ENCODE assay signal across 1 cellular context in genomic region chr10:79127151-79127961, GRCh38.
A peak's percentile ranks its signal among the peaks of the same experiment; 100 is the strongest.
TF ChIP-seq lines count a peak whose summit lies in the region.

No MANE protein-coding gene starts in this region.

TF ChIP-seq in HepG2, 621 proteins besides CTCF, POLR2A, EP300 and RAD21 (continued from another document and continues in another):
- TF ChIP-seq PRDM15 (CRISPR knock-in tag; IDR thresholded peaks at IDR 0.05) (no peak), XRCC5 (optimal IDR thresholded peaks at IDR 0.05; ENCODE audit: low read length) (peak; percentile 82), IKZF5 (CRISPR knock-in tag; IDR thresholded peaks at IDR 0.05) (no peak), TOE1 (CRISPR knock-in tag; IDR thresholded peaks at IDR 0.05) (no peak), ZNF280D (CRISPR knock-in tag; IDR thresholded peaks at IDR 0.05) (no peak), ZNF530 (CRISPR knock-in tag; IDR thresholded peaks at IDR 0.05; ENCODE audit: low read depth) (no peak), SIX1 (CRISPR knock-in tag; IDR thresholded peaks at IDR 0.05; ENCODE audit: borderline replicate concordance) (no peak), AFF4 (CRISPR knock-in tag; IDR thresholded peaks at IDR 0.05) (no peak), CEBPZ (IDR thresholded peaks at IDR 0.05; ENCODE audit: low read length) (no peak), HMGXB3 (CRISPR knock-in tag; IDR thresholded peaks at IDR 0.05; ENCODE audit: borderline replicate concordance) (no peak), TAF1 (CRISPR knock-in tag; IDR thresholded peaks at IDR 0.05) (no peak), GATAD1 (CRISPR knock-in tag; IDR thresholded peaks at IDR 0.05) (no peak), KDM5A (IDR thresholded peaks at IDR 0.05; ENCODE audit: borderline replicate concordance, low read length) (no peak), ZXDC (CRISPR knock-in tag; IDR thresholded peaks at IDR 0.05) (no peak), NCOA2 (CRISPR knock-in tag; IDR thresholded peaks at IDR 0.05) (peak; percentile 54; the same call in 1 of the 2 replicates), ZNF225 (CRISPR knock-in tag; IDR thresholded peaks at IDR 0.05) (no peak), EED (CRISPR knock-in tag; IDR thresholded peaks at IDR 0.05) (no peak), XBP1 (CRISPR knock-in tag; IDR thresholded peaks at IDR 0.05) (no peak), MXD3 (CRISPR knock-in tag; IDR thresholded peaks at IDR 0.05) (no peak), ZNF746 (CRISPR knock-in tag; IDR thresholded peaks at IDR 0.05) (no peak), TOPORS (CRISPR knock-in tag; IDR thresholded peaks at IDR 0.05) (no peak), ZFP41 (CRISPR knock-in tag; IDR thresholded peaks at IDR 0.05; ENCODE audit: borderline replicate concordance) (no peak), RFX3 (CRISPR knock-in tag; IDR thresholded peaks at IDR 0.05) (no peak), PRDM4 (CRISPR knock-in tag; IDR thresholded peaks at IDR 0.05; ENCODE audit: borderline replicate concordance) (no peak), GTF3A (CRISPR knock-in tag; conservative IDR thresholded peaks at IDR 0.05) (no peak), ZNF674 (CRISPR knock-in tag; IDR thresholded peaks at IDR 0.05; ENCODE audit: low read depth) (no peak), NFYC (CRISPR knock-in tag; IDR thresholded peaks at IDR 0.05) (no peak), ZBTB1 (CRISPR knock-in tag; IDR thresholded peaks at IDR 0.05; ENCODE audit: borderline replicate concordance) (no peak), ELF1 (CRISPR knock-in tag; IDR thresholded peaks at IDR 0.05) (no peak), JUN (CRISPR knock-in tag; IDR thresholded peaks at IDR 0.05) (peak; percentile 35; the same call in 1 of the 2 replicates)
